Comparison of ENCODE assay signal across 8 cellular contexts in the genomic region with DNA sequence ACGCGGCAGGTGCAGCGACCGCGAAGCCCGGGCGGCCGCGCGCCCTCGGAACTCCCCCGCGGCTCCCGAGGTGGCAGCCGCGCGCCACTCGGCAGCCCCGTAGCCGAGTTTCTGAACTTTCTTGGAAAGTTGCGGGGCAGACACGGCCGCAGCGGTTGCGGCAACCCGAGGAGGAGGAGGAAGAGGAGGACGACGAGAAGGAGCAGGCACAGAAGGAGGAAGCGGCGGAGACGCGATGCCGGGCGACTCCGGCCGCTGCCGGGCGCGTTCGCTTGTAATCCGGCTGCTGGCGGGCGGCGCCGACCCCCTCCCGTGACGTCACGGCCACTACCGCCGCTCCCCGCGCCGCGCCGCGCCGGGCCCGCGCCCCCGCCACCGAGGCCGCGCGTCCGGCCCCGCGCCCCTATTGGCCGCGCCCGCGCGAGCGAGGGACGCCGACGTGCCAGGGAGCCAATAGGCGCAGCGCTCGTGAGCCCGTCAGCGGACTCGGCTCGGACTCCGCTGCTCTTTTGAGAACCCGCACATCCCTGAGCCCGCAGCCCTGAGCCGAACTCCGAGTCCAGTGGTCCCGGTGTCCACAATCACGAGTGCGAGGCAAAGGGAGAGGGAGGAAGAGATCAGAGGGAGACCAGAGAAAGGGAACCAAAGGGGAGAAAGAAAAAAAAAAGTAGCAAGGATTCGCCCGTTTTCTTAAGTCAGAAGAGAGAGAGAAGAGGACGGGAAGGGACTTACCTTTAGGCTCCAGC. TPM values are rescaled to one million over a fixed set of nuclear protein-coding genes. Genes with fewer than 3 reads are reported as not detected.
A peak's percentile ranks its signal among the peaks of the same experiment; 100 is the strongest.
DNase-seq lines count a peak whose midpoint lies in the region; TF ChIP-seq lines count a peak whose summit lies in the region.

No MANE protein-coding gene starts in this region.

- H3K36me3 ChIP-seq in SJSA1, result no peaks in the 10 kb centered on the region

- H3K27me3 ChIP-seq in SJSA1 (replicated peaks), result peaks cover 78% of the 10 kb centered on the region

- no peak overlapping the region for H3K27ac ChIP-seq in SJSA1

- H3K9me3 ChIP-seq in SJSA1 (replicated peaks), result no peaks in the 10 kb centered on the region; the same call in 1 of the 2 replicates

- no peak for TF ChIP-seq CTCF in fibroblast of pulmonary artery (IDR thresholded peaks at IDR 0.05; ENCODE audit: low read length, missing control alignments)

- H3K4me3 ChIP-seq in SJSA1 (peak overlapping the region; percentile 19), fibroblast of pulmonary artery (replicated peaks; ENCODE audit: low read depth, low read length) (peak overlapping the region; percentile 38)

- H3K4me1 ChIP-seq in SJSA1 (replicated peaks), result no peaks in the 10 kb centered on the region; the same call in 1 of the 2 replicates

- DNase-seq in NCI-H2227 (lab: John Stamatoyannopoulos, UW; ENCODE audit: unreplicated experiment) (peak; percentile 56), NCI-H2227 treated with DMSO at 0.1 percent for 48 hours (lab: John Stamatoyannopoulos, UW) (no peak), SJSA1 (ENCODE audit: low read depth in 1 of 2, low spot score in 2 of 2) (peak in 1 of 2 experiments; percentile 18), fibroblast of pulmonary artery (ENCODE audit: low read depth) (peak; percentile 35), retina (peak; percentile 89), SW480 (ENCODE audit: low spot score) (no peak), DMS79 treated with DMSO at 0.1 percent for 48 hours (lab: John Stamatoyannopoulos, UW) (no peak), T-helper 9 cell (no peak)

RNA-seq across cellular contexts. Expression of a gene that starts 0.7 kb away (rescaled TPM):
- total RNA-seq in SJSA1 (2014; rRNA removed; shearing (Covaris generic)), result not detected in 2 replicates

Comparison
In these comparisons a context has a peak if more than half of its experiments do, and no peak if none do; other contexts are left out.
1. DNase-seq: peak in NCI-H2227 (single experiment), fibroblast of pulmonary artery (single experiment) and retina (single experiment); none in NCI-H2227 treated with DMSO at 0.1 percent for 48 hours (single experiment), SW480 (single experiment), DMS79 treated with DMSO at 0.1 percent for 48 hours (single experiment) and T-helper 9 cell (single experiment).